In genomic region chr19:44958090-44958489, GRCh38 we compare ENCODE assay signal across 1 cellular context.
TF ChIP-seq lines count a peak whose summit lies in the region.

No MANE protein-coding gene starts in this region.

TF ChIP-seq in GM12878, 131 proteins besides CTCF, POLR2A, EP300 and RAD21:
- TF ChIP-seq SMARCA5 (IDR thresholded peaks at IDR 0.05): no peak
- TF ChIP-seq, protein P1, sequence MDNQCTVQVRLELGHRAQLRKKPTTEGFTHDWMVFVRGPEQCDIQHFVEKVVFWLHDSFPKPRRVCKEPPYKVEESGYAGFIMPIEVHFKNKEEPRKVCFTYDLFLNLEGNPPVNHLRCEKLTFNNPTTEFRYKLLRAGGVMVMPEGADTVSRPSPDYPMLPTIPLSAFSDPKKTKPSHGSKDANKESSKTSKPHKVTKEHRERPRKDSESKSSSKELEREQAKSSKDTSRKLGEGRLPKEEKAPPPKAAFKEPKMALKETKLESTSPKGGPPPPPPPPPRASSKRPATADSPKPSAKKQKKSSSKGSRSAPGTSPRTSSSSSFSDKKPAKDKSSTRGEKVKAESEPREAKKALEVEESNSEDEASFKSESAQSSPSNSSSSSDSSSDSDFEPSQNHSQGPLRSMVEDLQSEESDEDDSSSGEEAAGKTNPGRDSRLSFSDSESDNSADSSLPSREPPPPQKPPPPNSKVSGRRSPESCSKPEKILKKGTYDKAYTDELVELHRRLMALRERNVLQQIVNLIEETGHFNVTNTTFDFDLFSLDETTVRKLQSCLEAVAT (IDR thresholded peaks at IDR 0.05): peak; percentile 32; the same call in 1 of the 2 replicates
